ENCODE assay signal across 13 cellular contexts in the genomic region with DNA sequence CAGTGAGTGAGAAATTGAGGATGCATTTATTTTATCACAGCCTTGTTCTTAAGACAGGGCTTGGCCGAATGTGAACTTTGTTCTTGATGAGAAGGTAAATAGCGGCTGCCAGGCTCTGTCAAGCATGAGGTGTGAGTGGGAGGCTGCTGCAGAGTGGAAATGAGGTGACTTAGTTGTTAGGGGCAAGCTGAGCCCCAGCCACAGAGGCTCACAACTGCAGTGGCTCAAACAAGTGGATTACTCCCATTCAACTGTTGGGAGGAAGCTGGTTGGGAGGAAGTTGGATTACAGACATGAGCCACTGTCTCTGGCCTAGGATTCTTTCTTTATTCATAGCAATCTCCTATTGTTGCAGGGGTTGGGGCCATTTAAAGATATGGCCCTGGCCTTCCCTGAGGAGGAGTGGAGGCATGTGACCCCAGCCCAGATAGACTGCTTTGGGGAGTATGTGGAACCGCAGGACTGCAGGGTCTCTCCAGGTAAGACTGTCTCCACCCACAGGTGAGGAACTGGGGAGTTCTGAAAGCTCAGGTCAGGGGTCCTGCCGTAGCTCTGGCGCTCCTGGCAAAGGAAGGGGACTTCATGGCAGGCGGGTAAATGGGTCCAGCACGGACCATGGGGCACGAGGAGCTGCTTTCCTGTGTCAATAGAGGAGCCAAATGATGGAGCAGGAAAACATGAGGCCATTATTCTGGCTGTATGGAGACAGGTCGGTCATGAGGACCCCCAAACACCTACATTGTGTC. TPM values are rescaled to one million over a fixed set of nuclear protein-coding genes. Genes with fewer than 3 reads are reported as not detected.
DNase-seq lines count a peak whose midpoint lies in the region; ATAC-seq and TF ChIP-seq lines count a peak whose summit lies in the region.
"Had no signal": no experiment of that assay in that cellular context is flagged by ENCODE, and none has a peak within 500 bp of the region (broad histone marks: within the 10 kb centered on the region; RNA-seq: fewer than 3 reads in every experiment).

No MANE protein-coding gene starts in this region.

- H3K4me1 Mint-ChIP-seq in activated naive CD4-positive, alpha-beta T cell treated with anti-CD3 and anti-CD28 coated beads, Interleukin-2, amount 10 ng/mL, durations not matched to agents 7 days and 5 days: peaks cover 63% of the 10 kb centered on the region

- H3K9me3 ChIP-seq in upper lobe of right lung: no peaks in the 10 kb centered on the region
- H3K9me3 ChIP-seq: left lung, thyroid gland had no signal

- H3K4me3 ChIP-seq in upper lobe of right lung: no peak overlapping the region
- H3K4me3 ChIP-seq: left lung, thyroid gland had no signal

- intact Hi-C loops in left colon (cut with DNase I, micrococcal nuclease): no loop called here
- intact Hi-C loops in upper lobe of right lung (cut with DNase I): no loop called here

- ATAC-seq in left colon (peak; percentile 22), upper lobe of right lung (no peak), esophagus mucosa (no peak)
- ATAC-seq: left lung had no signal

- H3K4me1 ChIP-seq in upper lobe of right lung: no peaks in the 10 kb centered on the region
- H3K4me1 ChIP-seq: left lung, thyroid gland had no signal

- H3K27me3 Mint-ChIP-seq in activated naive CD4-positive, alpha-beta T cell treated with anti-CD3 and anti-CD28 coated beads, Interleukin-2, amount 10 ng/mL, durations not matched to agents 7 days and 5 days: no peaks in the 10 kb centered on the region

- peak overlapping the region; percentile 78 for H3K4me3 Mint-ChIP-seq in activated naive CD4-positive, alpha-beta T cell treated with anti-CD3 and anti-CD28 coated beads, Interleukin-2, amount 10 ng/mL, durations not matched to agents 7 days and 5 days

- peaks cover 100% of the 10 kb centered on the region for H3K36me3 ChIP-seq in upper lobe of right lung

- H3K9me3 Mint-ChIP-seq in activated naive CD4-positive, alpha-beta T cell treated with anti-CD3 and anti-CD28 coated beads, Interleukin-2, amount 10 ng/mL, durations not matched to agents 7 days and 5 days: no peaks in the 10 kb centered on the region

- H3K27ac Mint-ChIP-seq in activated naive CD4-positive, alpha-beta T cell treated with anti-CD3 and anti-CD28 coated beads, Interleukin-2, amount 10 ng/mL, durations not matched to agents 7 days and 5 days: peak overlapping the region; percentile 95

- peaks cover 85% of the 10 kb centered on the region for H3K36me3 Mint-ChIP-seq in activated naive CD4-positive, alpha-beta T cell treated with anti-CD3 and anti-CD28 coated beads, Interleukin-2, amount 10 ng/mL, durations not matched to agents 7 days and 5 days

- peak overlapping the region; percentile 30 for H3K27ac ChIP-seq in upper lobe of right lung
- H3K27ac ChIP-seq: thyroid gland had no signal

- no peaks in the 10 kb centered on the region for H3K27me3 ChIP-seq in upper lobe of right lung
- H3K27me3 ChIP-seq: left lung, thyroid gland had no signal

- no peak for TF ChIP-seq CTCF in upper lobe of right lung (IDR thresholded peaks at IDR 0.05)

- DNase-seq in stimulated activated CD4-positive, alpha-beta T cell treated with anti-CD3 and anti-CD28 coated beads, Interleukin-12 subunit alpha, Interleukin-12 subunit beta, amount 100 ng/mL, for 48 hours (ENCODE audit: low read depth in 2 of 3, low spot score in 1 of 3): peak; percentile 31 to 41 (median 40)
- DNase-seq in stimulated activated CD4-positive, alpha-beta T cell treated with anti-CD3 and anti-CD28 coated beads, Interleukin-12 subunit alpha, Interleukin-12 subunit beta, amount 100 ng/mL, for 4 hours: no peak
- DNase-seq in activated naive CD4-positive, alpha-beta T cell treated with anti-CD3 and anti-CD28 coated beads, Interleukin-2, amount 10 ng/mL, durations not matched to agents 7 days and 5 days: peak; percentile 30
- DNase-seq in left colon: no peak
- DNase-seq in upper lobe of right lung: no peak
- DNase-seq in NCI-H526 (lab: John Stamatoyannopoulos, UW): no peak
- no peak for DNase-seq in NCI-H748 treated with DMSO at 0.1 percent for 48 hours (lab: John Stamatoyannopoulos, UW)
- DNase-seq: DMS79, foreskin melanocyte, left lung, NCI-H82 had no signal

- CTCF ChIA-PET in activated naive CD4-positive, alpha-beta T cell treated with anti-CD3 and anti-CD28 coated beads, Interleukin-2, amount 10 ng/mL, durations not matched to agents 7 days and 5 days (lab: Charles Lee): interaction anchor here (1.3 kb wide), 1 partner anchor 214 kb away, joined by 4 read pairs; no protein-coding TSS in a partner anchor

RNA-seq across cellular contexts. Expression of a gene that starts 7.1 kb away (rescaled TPM):
- 10 to 100 TPM; 10.8 to 16.0 TPM for total RNA-seq in left colon
- total RNA-seq in upper lobe of right lung: 18.3 TPM
- total RNA-seq in esophagus mucosa: 9.6 TPM

RNA-seq across cellular contexts. Expression of a gene that starts 25.8 kb away (rescaled TPM):
- total RNA-seq in left colon (under 1 TPM in 1 of 2 donors, not detected in 1; 0.45 TPM), upper lobe of right lung (1.0 TPM), esophagus mucosa (1.00 TPM)

RNA-seq across cellular contexts. Expression of a gene that starts 55.9 kb away (rescaled TPM):
- total RNA-seq in left colon (100 to 1,000 TPM; 112 to 144 TPM), upper lobe of right lung (15.1 TPM), esophagus mucosa (26.4 TPM)

Comparison
In these comparisons a context has a peak if more than half of its experiments do, and no peak if none do; other contexts are left out.
1. DNase-seq: peak in stimulated activated CD4-positive, alpha-beta T cell treated with anti-CD3 and anti-CD28 coated beads, Interleukin-12 subunit alpha, Interleukin-12 subunit beta, amount 100 ng/mL, for 48 hours (3 of 3) and activated naive CD4-positive, alpha-beta T cell treated with anti-CD3 and anti-CD28 coated beads, Interleukin-2, amount 10 ng/mL, durations not matched to agents 7 days and 5 days (single experiment); none in stimulated activated CD4-positive, alpha-beta T cell treated with anti-CD3 and anti-CD28 coated beads, Interleukin-12 subunit alpha, Interleukin-12 subunit beta, amount 100 ng/mL, for 4 hours (single experiment), left colon (0 of 2), upper lobe of right lung (single experiment), NCI-H526 (0 of 2) and NCI-H748 treated with DMSO at 0.1 percent for 48 hours (single experiment).